8 cellular contexts compared by ENCODE assay signal in genomic region chr5:134577796-134578577, GRCh38. TPM values are rescaled to one million over a fixed set of nuclear protein-coding genes. Genes with fewer than 3 reads are reported as not detected.
A peak's percentile ranks its signal among the peaks of the same experiment; 100 is the strongest.
DNase-seq lines count a peak whose midpoint lies in the region; ATAC-seq, FAIRE-seq and TF ChIP-seq lines count a peak whose summit lies in the region.

No MANE protein-coding gene starts in this region.

- H3K79me2 ChIP-seq in H9 (ENCODE audit: insufficient read depth, low read length), result no peaks in the 10 kb centered on the region
- H3K79me2 ChIP-seq in HepG2 (ENCODE audit: insufficient read depth, low read length), result no peaks in the 10 kb centered on the region

- no peaks in the 10 kb centered on the region for H3K23me2 ChIP-seq in H9 (ENCODE audit: insufficient read length, low read depth, low read length, poor library complexity, severe bottlenecking)

- no peak overlapping the region for H3K4me2 ChIP-seq in H9 (ENCODE audit: insufficient read depth, insufficient read length, low read length)
- no peak overlapping the region for H3K4me2 ChIP-seq in HepG2 (ENCODE audit: low read depth, low read length)

- H2BK15ac ChIP-seq in H9 (ENCODE audit: low read depth, low read length), result no peak overlapping the region

- TF ChIP-seq POLR2A in HepG2 (IDR thresholded peaks at IDR 0.05; ENCODE audit: insufficient read depth in 1 of 2, low read depth in 2 of 2, low read length in 2 of 2), result no peak

- H3K9me3 ChIP-seq in H9 (ENCODE audit: control insufficient read depth, low read depth, low read length), result no peaks in the 10 kb centered on the region
- no peaks in the 10 kb centered on the region for H3K9me3 ChIP-seq in HepG2 (ENCODE audit: low read length)

- H3K9ac ChIP-seq in H9 (ENCODE audit: extremely low read depth, insufficient read length, low read length) (no peak overlapping the region), HepG2 (ENCODE audit: insufficient read depth, low read depth, low read length) (no peak overlapping the region)

- TF ChIP-seq CTCF in H9 (conservative IDR thresholded peaks at IDR 0.05), result peak; percentile 95
- peak; percentile 94 for TF ChIP-seq CTCF in chondrocyte (IDR thresholded peaks at IDR 0.05)
- TF ChIP-seq CTCF in HepG2 (CRISPR knock-in tag; IDR thresholded peaks at IDR 0.05), result peak; percentile 94

- H3T11ph ChIP-seq in H9 (ENCODE audit: low read length), result no peak overlapping the region

- peak; percentile 72 for FAIRE-seq in HepG2 (lab: Jason Lieb, UNC)

- H3K4me1 ChIP-seq in H9 (ENCODE audit: insufficient read depth, low read length) (no peaks in the 10 kb centered on the region), HepG2 (ENCODE audit: insufficient read depth, low read length) (no peaks in the 10 kb centered on the region)

- H3K23ac ChIP-seq in H9 (ENCODE audit: insufficient read length, low read depth, low read length), result no peak overlapping the region

- no peak overlapping the region for H3K18ac ChIP-seq in H9 (ENCODE audit: insufficient read length, low read depth, low read length)

- no peak for TF ChIP-seq EP300 in HepG2 (IDR thresholded peaks at IDR 0.05; ENCODE audit: low read depth in 2 of 2, low read length in 2 of 2)
- no peak for TF ChIP-seq EP300 in HepG2 (CRISPR knock-in tag; IDR thresholded peaks at IDR 0.05; ENCODE audit: borderline replicate concordance)

- peak overlapping the region in 1 of 2 experiments; percentile 28; a peak in 1 of 5 replicates for H3K4me3 Mint-ChIP-seq in H9
- H3K4me3 Mint-ChIP-seq in chondrocyte (ENCODE audit: unreplicated experiment), result no peak overlapping the region

- peaks cover 0 to 13% of the 10 kb centered on the region in 2 experiments; a peak in 3 of 4 replicates for H3K4me1 Mint-ChIP-seq in H9
- H3K4me1 Mint-ChIP-seq in chondrocyte (ENCODE audit: low read depth), result peaks cover 9% of the 10 kb centered on the region

- H3K36me3 Mint-ChIP-seq in H9 (ENCODE audit: insufficient read depth in 1 of 3, low read depth in 3 of 3) (peaks cover 19 to 75% (median 53%) of the 10 kb centered on the region in 3 experiments), chondrocyte (ENCODE audit: low read depth) (peaks cover 15% of the 10 kb centered on the region)

- no peaks in the 10 kb centered on the region for H3K27me3 ChIP-seq in H9 (ENCODE audit: insufficient read depth, low read length)
- no peaks in the 10 kb centered on the region for H3K27me3 ChIP-seq in HepG2 (ENCODE audit: control insufficient read depth in 1 of 2, insufficient read depth in 2 of 2, low read length in 2 of 2)

- peak; percentile 85 for TF ChIP-seq RAD21 in HepG2 (CRISPR knock-in tag; IDR thresholded peaks at IDR 0.05)

- H3K79me1 ChIP-seq in H9 (ENCODE audit: insufficient read depth, low read depth, low read length, poor library complexity, severe bottlenecking), result no peaks in the 10 kb centered on the region

- H2AK5ac ChIP-seq in H9 (ENCODE audit: insufficient read length, low read length), result no peak overlapping the region

- POLR2A ChIA-PET in HepG2 (lab: Yijun Ruan, JAX), result no interaction called here

- peak; percentile 80 for ATAC-seq in HepG2
- no peak for ATAC-seq in GM19463 (IDR thresholded peaks at IDR 0.05; ENCODE audit: unreplicated experiment)

- no TSS peak for BruUV-seq in HepG2 (replicated peaks; lab: Mats Ljungman, UMichigan)

- no peak overlapping the region for H2AFZ ChIP-seq in H9 (ENCODE audit: low read length)
- H2AFZ ChIP-seq in HepG2 (ENCODE audit: low read length), result no peak overlapping the region

- peak overlapping the region; percentile 64 to 85 (median 70); a peak in 3 of 7 replicates for H3K27ac Mint-ChIP-seq in H9
- H3K27ac Mint-ChIP-seq in chondrocyte (ENCODE audit: unreplicated experiment), result no peak overlapping the region

- no peak overlapping the region for H2BK120ac ChIP-seq in H9 (ENCODE audit: low read depth, low read length, poor library complexity, severe bottlenecking)

- WGBS in H9 (ENCODE audit: extremely low coverage, insufficient read length, low lambda C conversion rate), result no CpG with 5 or more reads among the region's 17 CpGs
- 54% methylated on average over 17 of the region's 17 CpGs for WGBS in HepG2 (ENCODE audit: low lambda C conversion rate)

- H3K27ac ChIP-seq in H9 (ENCODE audit: insufficient read length, low read depth, low read length) (no peak overlapping the region), HepG2 (ENCODE audit: extremely low read length, insufficient read depth, low read length) (no peak overlapping the region)

- H2BK12ac ChIP-seq in H9 (ENCODE audit: insufficient read length, low read depth, low read length), result no peak overlapping the region

- no peak overlapping the region for H3K14ac ChIP-seq in H9 (ENCODE audit: insufficient read depth, low read length)

- H3K56ac ChIP-seq in H9 (ENCODE audit: insufficient read length, low read depth, low read length), result no peak overlapping the region

- peaks cover 21 to 42% of the 10 kb centered on the region in 2 experiments for H3K36me3 ChIP-seq in HepG2 (replicated peaks in 1 of 2; ENCODE audit: control insufficient read depth in 1 of 2, insufficient read depth in 2 of 2, low read length in 2 of 2)

- peak; percentile 84 for DNase-seq in Ammon's horn (ENCODE audit: low spot score)
- peak; percentile 86 for DNase-seq in H9
- DNase-seq in NCI-H460 (ENCODE audit: extremely low read depth, low read depth), result peak; percentile 78
- DNase-seq in activated CD4-positive, alpha-beta T cell treated with anti-CD3 and anti-CD28 coated beads for 4 hours, result peak; percentile 67 to 76
- DNase-seq in chondrocyte (ENCODE audit: low spot score), result peak; percentile 56
- DNase-seq in HepG2 (ENCODE audit: low spot score), result peak; percentile 59
- DNase-seq in stimulated activated CD4-positive, alpha-beta T cell treated with anti-CD3 and anti-CD28 coated beads, TNF-alpha, amount 100 ng/mL, for 1 hour (ENCODE audit: low read depth in 3 of 3, low spot score in 1 of 3), result peak; percentile 34 to 77 (median 61)

- no peak overlapping the region for H3K4ac ChIP-seq in H9 (ENCODE audit: low read depth, low read length)

- no peak overlapping the region for H2BK20ac ChIP-seq in H9 (ENCODE audit: low read depth, low read length, poor library complexity, severe bottlenecking)

- intact Hi-C loops in HepG2 (cut with micrococcal nuclease; ENCODE audit: unreplicated experiment), result loop anchor here (1.0 to 5.0 kb wide), 4 partner anchors 26 to 275 kb away; partner anchors contain the start of genes CDKN2AIPNL and JADE2

- no peak overlapping the region for H4K91ac ChIP-seq in H9 (ENCODE audit: insufficient read length, low read depth, low read length)

- H4K8ac ChIP-seq in H9 (replicated peaks; ENCODE audit: insufficient read length, low read depth, low read length), result no peak overlapping the region

- no peak overlapping the region for H2BK5ac ChIP-seq in H9 (ENCODE audit: insufficient read length, low read length)

- H3K27me3 Mint-ChIP-seq in H9 (ENCODE audit: low read depth) (no peaks in the 10 kb centered on the region), chondrocyte (ENCODE audit: low read depth) (no peaks in the 10 kb centered on the region)

- H3K9me3 Mint-ChIP-seq in H9 (no peaks in the 10 kb centered on the region), chondrocyte (ENCODE audit: low read depth) (no peaks in the 10 kb centered on the region)

- CTCF ChIA-PET in HepG2 (lab: Yijun Ruan, JAX; ENCODE audit: low intra/inter-chr PET ratio, low total read pairs), result interaction anchor here (0.7 to 1.6 kb wide), 3 partner anchors 9 to 275 kb away, joined by 3 to 12 read pairs (median 7); partner anchors contain the start of gene CDKN2AIPNL

- in situ Hi-C loops in HepG2 (cut with HindIII; ENCODE audit: extremely low pct_ligation_motif_present, low pct_unique_long_range_greater_than_20kb), result loop anchor here (5.0 to 25.0 kb wide), 2 partner anchors 276 to 391 kb away; partner anchors contain the start of gene SKP1

- H4K5ac ChIP-seq in H9 (ENCODE audit: insufficient read length, low read depth, low read length), result no peak overlapping the region

- H3K4me3 ChIP-seq in HepG2 (replicated peaks in 1 of 3; ENCODE audit: insufficient read depth in 1 of 3, low read depth in 2 of 3, low read length in 3 of 3), result no peak overlapping the region

- H4K20me1 ChIP-seq in H9 (ENCODE audit: control insufficient read depth, insufficient read depth, insufficient read length), result no peaks in the 10 kb centered on the region
- H4K20me1 ChIP-seq in HepG2 (ENCODE audit: insufficient read depth, low read length), result no peaks in the 10 kb centered on the region

RNA-seq across cellular contexts. Expression of gene JADE2, which starts 52.5 kb away (rescaled TPM):
- total RNA-seq in H9 (2021) (99.7 and 101 TPM in 2 replicates), chondrocyte (16.3 to 17.6 TPM (median 16.8 TPM) in 3 replicates), HepG2 (2016; rRNA removed; fragmentation: Illumina TruSeq; extraction: Trizol) (15.1 and 15.6 TPM in 2 replicates)
- total RNA-seq in NCI-H460 (2014; rRNA removed; shearing (Covaris generic)), result 7.9 and 8.9 TPM in 2 replicates
- polyA plus RNA-seq in NCI-H460 (2014; cell fraction: nucleus; rRNA removed), result 9.3 and 21.8 TPM in 2 replicates
- total RNA-seq in HepG2 (2016; cell fraction: cytosol; rRNA removed; fragmentation: Illumina TruSeq; extraction: Trizol; ENCODE audit: low read depth), result 3.9 and 4.4 TPM in 2 replicates
- 15.7 and 16.4 TPM in 2 replicates for total RNA-seq in HepG2 (2016; cell fraction: insoluble cytoplasmic fraction; rRNA removed; fragmentation: Illumina TruSeq; extraction: Trizol)
- total RNA-seq in HepG2 (2016; cell fraction: membrane; rRNA removed; fragmentation: Illumina TruSeq; extraction: Trizol), result 9.9 and 14.2 TPM in 2 replicates
- total RNA-seq in HepG2 (2016; cell fraction: nucleus; rRNA removed; fragmentation: Illumina TruSeq; extraction: Trizol), result 10.7 and 11.7 TPM in 2 replicates
- polyA plus RNA-seq in HepG2 (2011; rRNA removed), result 7.5 and 9.1 TPM in 2 replicates
- polyA plus RNA-seq in HepG2 (2011; cell fraction: cytosol; rRNA removed), result 6.2 and 7.4 TPM in 2 replicates
- polyA plus RNA-seq in HepG2 (2011; cell fraction: nucleus; rRNA removed), result 10.9 and 11.6 TPM in 2 replicates
- polyA plus RNA-seq in HepG2 (2012), result 5.4 and 7.6 TPM in 2 replicates
- 1.7 and 2.3 TPM in 2 replicates for polyA plus RNA-seq in HepG2 (2016; cell fraction: cytosol; fragmentation: Illumina TruSeq; extraction: Trizol; ENCODE audit: low read depth)
- polyA plus RNA-seq in HepG2 (2016; cell fraction: insoluble cytoplasmic fraction; fragmentation: Illumina TruSeq; extraction: Trizol; ENCODE audit: low read depth), result 10.3 and 12.8 TPM in 2 replicates
- 4.9 and 6.8 TPM in 2 replicates for polyA plus RNA-seq in HepG2 (2016; cell fraction: membrane; fragmentation: Illumina TruSeq; extraction: Trizol; ENCODE audit: low read depth)
- 12.5 and 13.5 TPM in 2 replicates for polyA plus RNA-seq in HepG2 (2016; cell fraction: nucleus; fragmentation: Illumina TruSeq; extraction: Trizol; ENCODE audit: insufficient read depth, low read depth)
- polyA minus RNA-seq in HepG2 (2011; rRNA and poly(A)+ RNA removed; ENCODE audit: low replicate concordance), result 17.4 and 97.1 TPM in 2 replicates
- polyA minus RNA-seq in HepG2 (2011; cell fraction: cytosol; rRNA and poly(A)+ RNA removed), result 6.2 and 12.3 TPM in 2 replicates
- 7.2 and 7.7 TPM in 2 replicates for polyA minus RNA-seq in HepG2 (2011; cell fraction: nucleus; rRNA and poly(A)+ RNA removed)

RNA-seq across cellular contexts. Expression of gene SAR1B, which starts 54.6 kb away (rescaled TPM):
- total RNA-seq in H9 (2021) (29.2 and 34.3 TPM in 2 replicates), chondrocyte (76.8 to 95.5 TPM (median 77.1 TPM) in 3 replicates), HepG2 (2016; rRNA removed; fragmentation: Illumina TruSeq; extraction: Trizol) (73.0 and 99.7 TPM in 2 replicates)
- total RNA-seq in NCI-H460 (2014; rRNA removed; shearing (Covaris generic)), result 64.0 and 84.4 TPM in 2 replicates
- 28.4 and 37.8 TPM in 2 replicates for polyA plus RNA-seq in NCI-H460 (2014; cell fraction: nucleus; rRNA removed)
- total RNA-seq in HepG2 (2016; cell fraction: cytosol; rRNA removed; fragmentation: Illumina TruSeq; extraction: Trizol; ENCODE audit: low read depth), result 19.0 and 26.0 TPM in 2 replicates
- 71.3 and 99.4 TPM in 2 replicates for total RNA-seq in HepG2 (2016; cell fraction: insoluble cytoplasmic fraction; rRNA removed; fragmentation: Illumina TruSeq; extraction: Trizol)
- total RNA-seq in HepG2 (2016; cell fraction: membrane; rRNA removed; fragmentation: Illumina TruSeq; extraction: Trizol), result 25.2 and 29.6 TPM in 2 replicates
- total RNA-seq in HepG2 (2016; cell fraction: nucleus; rRNA removed; fragmentation: Illumina TruSeq; extraction: Trizol), result 76.4 and 91.6 TPM in 2 replicates
- 33.2 and 43.0 TPM in 2 replicates for polyA plus RNA-seq in HepG2 (2011; rRNA removed)
- polyA plus RNA-seq in HepG2 (2011; cell fraction: cytosol; rRNA removed), result 14.1 and 24.4 TPM in 2 replicates
- 12.1 and 18.4 TPM in 2 replicates for polyA plus RNA-seq in HepG2 (2011; cell fraction: nucleus; rRNA removed)
- polyA plus RNA-seq in HepG2 (2012), result 46.5 and 59.9 TPM in 2 replicates
- 11.2 and 12.4 TPM in 2 replicates for polyA plus RNA-seq in HepG2 (2016; cell fraction: cytosol; fragmentation: Illumina TruSeq; extraction: Trizol; ENCODE audit: low read depth)
- polyA plus RNA-seq in HepG2 (2016; cell fraction: insoluble cytoplasmic fraction; fragmentation: Illumina TruSeq; extraction: Trizol; ENCODE audit: low read depth), result 43.4 and 51.8 TPM in 2 replicates
- 11.1 and 11.7 TPM in 2 replicates for polyA plus RNA-seq in HepG2 (2016; cell fraction: membrane; fragmentation: Illumina TruSeq; extraction: Trizol; ENCODE audit: low read depth)
- 92.7 and 95.6 TPM in 2 replicates for polyA plus RNA-seq in HepG2 (2016; cell fraction: nucleus; fragmentation: Illumina TruSeq; extraction: Trizol; ENCODE audit: insufficient read depth, low read depth)
- 25.6 and 32.4 TPM in 2 replicates for polyA minus RNA-seq in HepG2 (2011; rRNA and poly(A)+ RNA removed; ENCODE audit: low replicate concordance)
- polyA minus RNA-seq in HepG2 (2011; cell fraction: cytosol; rRNA and poly(A)+ RNA removed), result 42.9 and 70.5 TPM in 2 replicates
- 27.7 and 36.6 TPM in 2 replicates for polyA minus RNA-seq in HepG2 (2011; cell fraction: nucleus; rRNA and poly(A)+ RNA removed)
